In genomic region chr6:170028629-170029345, GRCh38 we compare ENCODE assay signal across 26 cellular contexts.
A peak's percentile ranks its signal among the peaks of the same experiment; 100 is the strongest.
DNase-seq lines count a peak whose midpoint lies in the region; ATAC-seq and TF ChIP-seq lines count a peak whose summit lies in the region.
"Had no signal": no experiment of that assay in that cellular context is flagged by ENCODE, and none has a peak within 500 bp of the region (broad histone marks: within the 10 kb centered on the region; RNA-seq: fewer than 3 reads in every experiment).

No MANE protein-coding gene starts in this region.

- H3K4me3 Mint-ChIP-seq in endodermal cell, result no peak overlapping the region
- H3K4me3 Mint-ChIP-seq in stimulated activated naive B cell treated with anti-CD40 and anti-IgM and Interleukin-4, amounts not matched to agents 10 μg/mL and 1 μg/mL and 100 μg/mL, for 72 hours, result no peak overlapping the region
- H3K4me3 Mint-ChIP-seq: activated CD4-positive, alpha-beta T cell treated with anti-CD3 and anti-CD28 coated beads for 36 hours; activated T-helper 17 cell treated with anti-CD3 and anti-CD28 coated beads, Interleukin-2, amount 50 U/mL, for 72 hours; HFFc6; neural progenitor cell had no signal

- no peak for TF ChIP-seq CTCF in endodermal cell (conservative IDR thresholded peaks at IDR 0.05)
- TF ChIP-seq CTCF in osteoblast (IDR thresholded peaks at IDR 0.05; ENCODE audit: extremely low read depth, low read depth, low read length), result no peak

- H3K27me3 ChIP-seq in endodermal cell (ENCODE audit: control insufficient read depth, insufficient read depth, low read length, poor library complexity, severe bottlenecking) (no peaks in the 10 kb centered on the region), osteoblast (ENCODE audit: insufficient read depth, low read length) (no peaks in the 10 kb centered on the region)
- H3K27me3 ChIP-seq: brain microvascular endothelial cell, neural progenitor cell had no signal

- no peak overlapping the region for H2AFZ ChIP-seq in osteoblast (ENCODE audit: low read length)
- H2AFZ ChIP-seq: GM23248, neural progenitor cell had no signal

- peaks cover 12% of the 10 kb centered on the region for H3K9me3 Mint-ChIP-seq in endodermal cell
- peaks cover 9 to 13% of the 10 kb centered on the region in 2 donors for H3K9me3 Mint-ChIP-seq in stimulated activated naive B cell treated with anti-CD40 and anti-IgM and Interleukin-4, amounts not matched to agents 10 μg/mL and 1 μg/mL and 100 μg/mL, for 72 hours
- H3K9me3 Mint-ChIP-seq: activated T-helper 17 cell treated with anti-CD3 and anti-CD28 coated beads, Interleukin-2, amount 50 U/mL, for 72 hours had no signal

- H3K36me3 Mint-ChIP-seq in endodermal cell (ENCODE audit: low read depth), result peaks cover 3% of the 10 kb centered on the region
- peaks cover 3 to 6% of the 10 kb centered on the region in 2 donors for H3K36me3 Mint-ChIP-seq in stimulated activated naive B cell treated with anti-CD40 and anti-IgM and Interleukin-4, amounts not matched to agents 10 μg/mL and 1 μg/mL and 100 μg/mL, for 72 hours

- H3K9me3 ChIP-seq in endodermal cell (ENCODE audit: control insufficient read depth, low read length), result no peaks in the 10 kb centered on the region
- H3K9me3 ChIP-seq in osteoblast (ENCODE audit: low read depth, low read length), result no peaks in the 10 kb centered on the region
- H3K9me3 ChIP-seq: prostate gland had no signal

- peaks cover 2% of the 10 kb centered on the region for H3K4me1 Mint-ChIP-seq in endodermal cell
- H3K4me1 Mint-ChIP-seq in stimulated activated naive B cell treated with anti-CD40 and anti-IgM and Interleukin-4, amounts not matched to agents 10 μg/mL and 1 μg/mL and 100 μg/mL, for 72 hours, result no peaks in the 10 kb centered on the region
- H3K4me1 Mint-ChIP-seq: activated CD4-positive, alpha-beta T cell treated with anti-CD3 and anti-CD28 coated beads for 36 hours; activated T-helper 17 cell treated with anti-CD3 and anti-CD28 coated beads, Interleukin-2, amount 50 U/mL, for 72 hours had no signal

- no peak overlapping the region for H3K9ac ChIP-seq in endodermal cell (ENCODE audit: extremely low read depth, low read length, poor library complexity, severe bottlenecking)
- H3K9ac ChIP-seq: GM23248, neural progenitor cell had no signal

- no peaks in the 10 kb centered on the region for H3K36me3 ChIP-seq in endodermal cell (ENCODE audit: control insufficient read depth, insufficient read depth, low read length)
- no peaks in the 10 kb centered on the region for H3K36me3 ChIP-seq in osteoblast (ENCODE audit: insufficient read depth, low read length)
- H3K36me3 ChIP-seq: brain microvascular endothelial cell, left ventricle myocardium inferior, neural progenitor cell, prostate gland had no signal

- 79 to 85% methylated on average over 14 to 23 of the region's 23 CpGs for WGBS in endodermal cell (ENCODE audit: insufficient coverage in 1 of 2, insufficient read length in 1 of 2), 2 experiments

- H3K27ac ChIP-seq in endodermal cell (ENCODE audit: low read depth, low read length), result no peak overlapping the region
- no peak overlapping the region for H3K27ac ChIP-seq in osteoblast (ENCODE audit: low read depth, low read length)
- H3K27ac ChIP-seq: brain microvascular endothelial cell, GM23248, left ventricle myocardium inferior, neural progenitor cell, prostate gland, skin epidermis had no signal

- DNase-seq in activated naive CD4-positive, alpha-beta T cell treated with anti-CD3 and anti-CD28 coated beads, Interleukin-2, amount 50 U/mL, for 16 hours, result peak; percentile 4
- no peak for DNase-seq in activated naive CD4-positive, alpha-beta T cell treated with Interleukin-2 at 50 U/mL for 16 hours
- DNase-seq in endodermal cell (peak; percentile 36), osteoblast (ENCODE audit: insufficient read length, low spot score, missing footprints) (peak; percentile 36), ureter (ENCODE audit: low spot score) (peak; percentile 40), NCI-H774 (lab: John Stamatoyannopoulos, UW) (no peak)
- no peak for DNase-seq in stimulated activated naive B cell treated with anti-CD40 and anti-IgM and Interleukin-4, amounts not matched to agents 10 μg/mL and 1 μg/mL and 100 μg/mL, for 72 hours
- DNase-seq: ACHN; activated CD4-positive, alpha-beta T cell treated with anti-CD3 and anti-CD28 coated beads for 36 hours; brain microvascular endothelial cell; C1 segment of cervical spinal cord; GM23248; HFFc6; Kasumi-1; left ventricle myocardium inferior; NCI-H187 treated with DMSO at 0.1 percent for 48 hours; NCI-H2227 treated with DMSO at 0.1 percent for 48 hours; NCI-H748 treated with DMSO at 0.1 percent for 48 hours; stimulated activated CD4-positive, alpha-beta T cell treated with anti-CD3 and anti-CD28 coated beads, Interleukin-4, amount 100 ng/mL, for 24 hours; stimulated activated naive CD8-positive, alpha-beta T cell treated with anti-CD3 and anti-CD28 coated beads, Interleukin-15, Interleukin-2, amounts not matched to agents 100 U/mL and 50 U/mL, for 24 hours; SW 1271 had no signal

- H3K79me2 ChIP-seq in osteoblast (ENCODE audit: insufficient read depth, low read length), result no peaks in the 10 kb centered on the region

- no peak overlapping the region for H3K4me2 ChIP-seq in osteoblast (ENCODE audit: insufficient read depth, low read length)
- H3K4me2 ChIP-seq: neural progenitor cell had no signal

- H3K27me3 Mint-ChIP-seq in endodermal cell (ENCODE audit: insufficient read depth), result peaks cover 4% of the 10 kb centered on the region
- H3K27me3 Mint-ChIP-seq in stimulated activated naive B cell treated with anti-CD40 and anti-IgM and Interleukin-4, amounts not matched to agents 10 μg/mL and 1 μg/mL and 100 μg/mL, for 72 hours, result peaks cover 0 to 12% of the 10 kb centered on the region in 2 donors
- H3K27me3 Mint-ChIP-seq: activated T-helper 17 cell treated with anti-CD3 and anti-CD28 coated beads, Interleukin-2, amount 50 U/mL, for 72 hours had no signal

- H4K20me1 ChIP-seq in osteoblast (ENCODE audit: insufficient read depth, low read length), result no peaks in the 10 kb centered on the region

- H3K4me3 ChIP-seq in endodermal cell (ENCODE audit: low read length), result no peak overlapping the region
- no peak overlapping the region for H3K4me3 ChIP-seq in osteoblast (ENCODE audit: insufficient read depth, low read length)
- H3K4me3 ChIP-seq: GM23248, left ventricle myocardium inferior, neural progenitor cell, prostate gland, skin epidermis had no signal

- no peak overlapping the region for H3K27ac Mint-ChIP-seq in endodermal cell
- no peak overlapping the region for H3K27ac Mint-ChIP-seq in stimulated activated naive B cell treated with anti-CD40 and anti-IgM and Interleukin-4, amounts not matched to agents 10 μg/mL and 1 μg/mL and 100 μg/mL, for 72 hours
- H3K27ac Mint-ChIP-seq: activated CD4-positive, alpha-beta T cell treated with anti-CD3 and anti-CD28 coated beads for 36 hours; activated T-helper 17 cell treated with anti-CD3 and anti-CD28 coated beads, Interleukin-2, amount 50 U/mL, for 72 hours; HFFc6; neural progenitor cell had no signal

- H3K4me1 ChIP-seq in endodermal cell (ENCODE audit: control insufficient read depth, insufficient read depth, low read length), result no peaks in the 10 kb centered on the region
- no peaks in the 10 kb centered on the region for H3K4me1 ChIP-seq in osteoblast (ENCODE audit: insufficient read depth, low read length)
- H3K4me1 ChIP-seq: neural progenitor cell had no signal

- no peak for ATAC-seq in stimulated activated naive B cell treated with anti-CD40 and anti-IgM and Interleukin-4, amounts not matched to agents 10 μg/mL and 1 μg/mL and 100 μg/mL, for 72 hours (replicated peaks)
- no peak for ATAC-seq in HG03342 (IDR thresholded peaks at IDR 0.05; ENCODE audit: unreplicated experiment)
- ATAC-seq: activated CD4-positive, alpha-beta T cell treated with anti-CD3 and anti-CD28 coated beads for 36 hours; activated T-helper 17 cell treated with anti-CD3 and anti-CD28 coated beads, Interleukin-2, amount 50 U/mL, for 72 hours; stimulated activated naive CD8-positive, alpha-beta T cell treated with anti-CD3 and anti-CD28 coated beads, Interleukin-15, Interleukin-2, amounts not matched to agents 100 U/mL and 50 U/mL, for 24 hours had no signal

Comparison
In these comparisons a context has a peak if more than half of its experiments do, and no peak if none do; other contexts are left out.
1. DNase-seq: peak in activated naive CD4-positive, alpha-beta T cell treated with anti-CD3 and anti-CD28 coated beads, Interleukin-2, amount 50 U/mL, for 16 hours (single experiment), endodermal cell (single experiment), osteoblast (single experiment) and ureter (single experiment); none in activated naive CD4-positive, alpha-beta T cell treated with Interleukin-2 at 50 U/mL for 16 hours (single experiment), stimulated activated naive B cell treated with anti-CD40 and anti-IgM and Interleukin-4, amounts not matched to agents 10 μg/mL and 1 μg/mL and 100 μg/mL, for 72 hours (single experiment) and NCI-H774 (single experiment).